21 cellular contexts compared by ENCODE assay signal in the genomic region with DNA sequence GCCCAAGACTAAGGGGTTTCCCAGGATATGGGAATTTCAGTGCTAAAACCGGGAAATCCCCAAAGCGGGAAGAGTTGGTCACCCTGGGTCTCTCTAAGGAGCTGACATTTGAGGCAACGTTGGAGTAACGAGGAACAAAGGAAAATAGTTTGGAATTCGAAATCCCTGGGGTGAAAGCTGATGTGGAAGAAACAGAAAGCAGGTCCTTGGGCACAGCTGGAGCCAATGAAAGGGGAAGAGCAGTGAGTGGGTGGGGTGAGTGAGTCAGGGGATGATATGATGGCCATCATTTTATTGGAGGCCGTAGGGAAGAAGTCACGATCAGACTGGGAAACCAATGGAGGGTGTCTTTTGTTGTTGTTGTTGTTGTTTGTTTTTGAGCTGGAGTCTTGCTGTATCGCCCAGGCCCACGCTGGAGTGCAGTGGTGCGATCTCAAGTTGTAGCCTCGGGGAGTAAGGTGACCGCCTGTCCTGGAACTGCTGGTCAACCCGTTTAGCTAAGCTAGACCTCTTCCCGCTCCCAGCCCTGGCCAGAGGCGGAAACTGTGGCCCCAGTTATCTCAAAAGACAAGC. TPM values are rescaled to one million over a fixed set of nuclear protein-coding genes. Genes with fewer than 3 reads are reported as not detected.
DNase-seq lines count a peak whose midpoint lies in the region; ATAC-seq, FAIRE-seq and TF ChIP-seq lines count a peak whose summit lies in the region.
"Had no signal": no experiment of that assay in that cellular context is flagged by ENCODE, and none has a peak within 500 bp of the region (broad histone marks: within the 10 kb centered on the region; RNA-seq: fewer than 3 reads in every experiment).

No MANE protein-coding gene starts in this region.

- H4K5ac ChIP-seq in IMR-90 (ENCODE audit: low read depth, low read length) (no peak overlapping the region), H1 (ENCODE audit: insufficient read length, low read depth, low read length) (no peak overlapping the region)

- H4K91ac ChIP-seq in IMR-90 (ENCODE audit: insufficient read depth, low read depth, low read length) (no peak overlapping the region), H1 (replicated peaks; ENCODE audit: insufficient read length, low read length) (no peak overlapping the region)

- peaks cover 0 to 8% of the 10 kb centered on the region in 2 experiments; a peak in 3 of 4 replicates for H3K79me1 ChIP-seq in IMR-90 (ENCODE audit: low read depth in 1 of 2, low read length in 2 of 2)
- no peaks in the 10 kb centered on the region for H3K79me1 ChIP-seq in H1 (ENCODE audit: low read depth, low read length)

- no peaks in the 10 kb centered on the region for H3K27me3 Mint-ChIP-seq in Caco-2 (ENCODE audit: insufficient read depth, unreplicated experiment)

- H3K27ac Mint-ChIP-seq in Caco-2 (ENCODE audit: unreplicated experiment), result peak overlapping the region; percentile 46

- H4K20me1 ChIP-seq in IMR-90 (ENCODE audit: insufficient read depth, low read length), result no peaks in the 10 kb centered on the region
- H4K20me1 ChIP-seq in H1 (replicated peaks in 1 of 2; ENCODE audit: control insufficient read depth in 1 of 2, insufficient read depth in 2 of 2, low read length in 2 of 2), result peaks cover 0 to 2% of the 10 kb centered on the region in 2 experiments

- H3K9ac ChIP-seq in IMR-90 (ENCODE audit: low read depth, low read length) (no peak overlapping the region), H1 (replicated peaks in 1 of 4; ENCODE audit: extremely low read depth in 1 of 4, low read depth in 3 of 4, low read length in 3 of 4) (no peak overlapping the region), skeletal muscle satellite cell (ENCODE audit: low read depth, low read length) (no peak overlapping the region)

- CTCF ChIA-PET in Caco-2 (lab: Charles Lee), result no interaction called here
- CTCF ChIA-PET in IMR-90 (lab: Yijun Ruan, JAX), result no interaction called here
- CTCF ChIA-PET in H1 (lab: Charles Lee; ENCODE audit: partially characterized antibody), result interaction anchor here (1.0 to 6.4 kb wide), 3 partner anchors 12 to 127 kb away, joined by 3 to 37 read pairs (median 25); no protein-coding TSS in a partner anchor

- H3K79me2 ChIP-seq in H1 (ENCODE audit: control insufficient read depth in 1 of 2, insufficient read depth in 2 of 2, low read length in 2 of 2), result no peaks in the 10 kb centered on the region

- H3K36me3 ChIP-seq in Caco-2 (ENCODE audit: control insufficient read depth, insufficient read depth, low read length) (no peaks in the 10 kb centered on the region), IMR-90 (ENCODE audit: control insufficient read depth, insufficient read depth, low read length) (no peaks in the 10 kb centered on the region), H1 (ENCODE audit: control insufficient read depth in 2 of 4, insufficient read depth in 4 of 4, low read length in 3 of 4) (no peaks in the 10 kb centered on the region), skeletal muscle satellite cell (ENCODE audit: insufficient read depth, low read length) (no peaks in the 10 kb centered on the region)

- H3K18ac ChIP-seq in IMR-90 (ENCODE audit: low read depth, low read length) (no peak overlapping the region), H1 (ENCODE audit: extremely low read depth, low read length) (no peak overlapping the region)

- H3K4me3 Mint-ChIP-seq in Caco-2 (ENCODE audit: unreplicated experiment), result no peak overlapping the region

- H2BK5ac ChIP-seq in IMR-90 (ENCODE audit: low read depth, low read length, poor library complexity, severe bottlenecking) (no peak overlapping the region), H1 (ENCODE audit: low read depth, low read length) (no peak overlapping the region)

- H3K27me3 ChIP-seq in Caco-2 (replicated peaks; ENCODE audit: control insufficient read depth, insufficient read depth, low read length), result no peaks in the 10 kb centered on the region
- peaks cover 7% of the 10 kb centered on the region for H3K27me3 ChIP-seq in IMR-90 (ENCODE audit: control insufficient read depth, insufficient read depth, low read length)
- H3K27me3 ChIP-seq in H1 (replicated peaks in 1 of 4; ENCODE audit: control insufficient read depth in 3 of 4, extremely low read depth in 1 of 4, insufficient read depth in 3 of 4, low read length in 3 of 4), result peaks cover 10 to 16% (median 13%) of the 10 kb centered on the region in 4 experiments
- peaks cover 11% of the 10 kb centered on the region for H3K27me3 ChIP-seq in skeletal muscle satellite cell (ENCODE audit: control insufficient read depth, insufficient read depth, low read length)

- H3K4me1 Mint-ChIP-seq in Caco-2 (ENCODE audit: low read depth, unreplicated experiment), result peaks cover 15% of the 10 kb centered on the region

- in situ Hi-C loops in IMR-90 (cut with MboI; ENCODE audit: low sequenced_read_pairs), result no loop called here

- H3K23ac ChIP-seq in IMR-90 (ENCODE audit: low read depth, low read length), result no peak overlapping the region
- no peak overlapping the region for H3K23ac ChIP-seq in H1 (ENCODE audit: insufficient read length)

- no peaks in the 10 kb centered on the region for H3K9me1 ChIP-seq in IMR-90 (ENCODE audit: insufficient read depth, low read length)

- dilution Hi-C loops in IMR-90 (cut with HindIII; ENCODE audit: low sequenced_read_pairs, unreplicated experiment), result no loop called here

- no peaks in the 10 kb centered on the region for H3K9me3 ChIP-seq in Caco-2
- H3K9me3 ChIP-seq in IMR-90 (ENCODE audit: control insufficient read depth, insufficient read depth, low read length), result peaks cover 2% of the 10 kb centered on the region
- no peaks in the 10 kb centered on the region for H3K9me3 ChIP-seq in H1 (ENCODE audit: insufficient read depth in 2 of 2, low read depth in 1 of 2, low read length in 1 of 2)
- H3K9me3 ChIP-seq in skeletal muscle satellite cell (replicated peaks; ENCODE audit: low read length), result no peaks in the 10 kb centered on the region

- peaks cover 6% of the 10 kb centered on the region for H3K23me2 ChIP-seq in H1 (ENCODE audit: low read depth, low read length)

- BruUV-seq in Caco-2 (replicated peaks; lab: Mats Ljungman, UMichigan) (no TSS peak), IMR-90 (replicated peaks; lab: Mats Ljungman, UMichigan) (no TSS peak)

- H3K27ac ChIP-seq in IMR-90 (ENCODE audit: insufficient read depth, low read length), result no peak overlapping the region
- no peak overlapping the region for H3K27ac ChIP-seq in H1 (ENCODE audit: low read depth, low read length)

- peaks cover 10% of the 10 kb centered on the region for H3K36me3 Mint-ChIP-seq in Caco-2 (ENCODE audit: insufficient read depth, unreplicated experiment)

- H3K4me3 ChIP-seq in Caco-2 (ENCODE audit: low read depth, low read length) (no peak overlapping the region), IMR-90 (ENCODE audit: insufficient read depth, low read depth, low read length) (no peak overlapping the region), H1 (ENCODE audit: extremely low read depth in 1 of 4, insufficient read depth in 2 of 4, low read depth in 3 of 4, low read length in 4 of 4) (no peak overlapping the region), skeletal muscle satellite cell (ENCODE audit: low read length) (peak overlapping the region; percentile 28)

- H2BK120ac ChIP-seq in IMR-90 (ENCODE audit: low read depth, low read length) (no peak overlapping the region), H1 (replicated peaks; ENCODE audit: low read depth, low read length) (no peak overlapping the region)

- ATAC-seq in IMR-90 (ENCODE audit: low read depth), result no peak
- no peak for ATAC-seq in HG03039 (IDR thresholded peaks at IDR 0.05; ENCODE audit: unreplicated experiment)
- no peak for ATAC-seq in HG03342 (IDR thresholded peaks at IDR 0.05; ENCODE audit: unreplicated experiment)
- ATAC-seq: SK-N-SH treated with all-trans-retinoic acid at 6 μM for 48 hours had no signal

- H2AK5ac ChIP-seq in IMR-90 (ENCODE audit: low read depth, low read length) (no peak overlapping the region), H1 (ENCODE audit: low read depth, low read length) (0 out of 2 replicates have a peak overlapping the region, but pooled peaks have one; percentile 13)

- H2AK9ac ChIP-seq in IMR-90 (replicated peaks; ENCODE audit: low read depth, low read length, poor library complexity), result no peak overlapping the region

- no peak for TF ChIP-seq EP300 in H1 (IDR thresholded peaks at IDR 0.05; ENCODE audit: borderline replicate concordance in 1 of 2, low read depth in 2 of 2, low read length in 2 of 2)

- H3K4me2 ChIP-seq in IMR-90 (ENCODE audit: low read depth, low read length) (no peak overlapping the region), H1 (ENCODE audit: insufficient read depth in 1 of 2, low read depth in 2 of 2, low read length in 2 of 2) (no peak overlapping the region), skeletal muscle satellite cell (ENCODE audit: low read length) (peak overlapping the region; percentile 8)

- TF ChIP-seq POLR2A in IMR-90 (IDR thresholded peaks at IDR 0.05; ENCODE audit: low read depth, low read length) (no peak), H1 (IDR thresholded peaks at IDR 0.05; ENCODE audit: control extremely low read depth in 1 of 2, low read depth in 2 of 2, low read length in 2 of 2) (no peak)

- H3K4ac ChIP-seq in IMR-90 (ENCODE audit: low read depth, low read length) (no peak overlapping the region), H1 (replicated peaks; ENCODE audit: insufficient read length, low read depth, low read length) (no peak overlapping the region)

- H2AFZ ChIP-seq in IMR-90 (replicated peaks; ENCODE audit: low read length, poor library complexity), result peak overlapping the region; percentile 32
- no peak overlapping the region for H2AFZ ChIP-seq in H1 (ENCODE audit: low read length)

- TF ChIP-seq RAD21 in IMR-90 (IDR thresholded peaks at IDR 0.05; ENCODE audit: low read length) (no peak), H1 (IDR thresholded peaks at IDR 0.05 in 1 of 2, conservative IDR thresholded peaks at IDR 0.05 in 1 of 2; ENCODE audit: low read depth in 2 of 2, low read length in 2 of 2) (no peak)

- POLR2A ChIA-PET in Caco-2 (lab: Charles Lee), result no interaction called here
- POLR2A ChIA-PET in IMR-90 (lab: Charles Lee; ENCODE audit: unreplicated experiment), result no interaction called here
- POLR2A ChIA-PET in H1 (lab: Charles Lee; ENCODE audit: partially characterized antibody), result no interaction called here

- H2BK12ac ChIP-seq in H1 (ENCODE audit: low read depth, low read length), result no peak overlapping the region

- H2BK20ac ChIP-seq in IMR-90 (ENCODE audit: low read depth, low read length), result no peak overlapping the region
- no peak overlapping the region for H2BK20ac ChIP-seq in H1 (ENCODE audit: low read length)

- H2BK15ac ChIP-seq in IMR-90 (ENCODE audit: low read depth, low read length) (0 out of 3 replicates have a peak overlapping the region, but pooled peaks have one; percentile 39), H1 (ENCODE audit: low read length) (no peak overlapping the region)

- DNase-seq in Caco-2, result no peak
- DNase-seq in IMR-90, result no peak
- DNase-seq in H1 (ENCODE audit: low read depth in 1 of 2, low spot score in 2 of 2), result no peak
- DNase-seq in EL, result no peak
- DNase-seq: C1 segment of cervical spinal cord, DMS79 treated with DMSO at 0.1 percent for 48 hours, GDM1, HCEC 1CT, KG1, NCI-H1417, NCI-H187, NCI-H2107, NCI-H226, NCI-H524, RPMI8226, SHP77 treated with DMSO at 0.1 percent for 48 hours had no signal

- H3K14ac ChIP-seq in IMR-90 (replicated peaks; ENCODE audit: low read depth, low read length) (no peak overlapping the region), H1 (ENCODE audit: insufficient read length) (no peak overlapping the region)

- intact Hi-C loops in Caco-2 (cut with micrococcal nuclease; ENCODE audit: unreplicated experiment) (loop anchor here (5.0 kb wide), 1 partner anchor 56 kb away; no protein-coding TSS in a partner anchor), IMR-90 (cut with micrococcal nuclease) (no loop called here)

- WGBS in IMR-90 (ENCODE audit: extremely low coverage in 2 of 2, insufficient read length in 1 of 2), 2 experiments, result 72% methylated on average over 11 of the region's 15 CpGs; no CpG with 5 or more reads in 1 of the 2 experiments
- 88% methylated on average over 14 of the region's 15 CpGs; no CpG with 5 or more reads in 1 of the 2 experiments for WGBS in H1 (ENCODE audit: extremely low coverage in 1 of 2, insufficient coverage in 1 of 2, insufficient read length in 1 of 2, insufficient replicate concordance in 2 of 2, low coverage in 1 of 2, low lambda C conversion rate in 2 of 2, missing lambda C conversion rate in 1 of 2), 2 experiments

- FAIRE-seq in H1 (lab: Jason Lieb, UNC), result no peak

- no peaks in the 10 kb centered on the region for H3K4me1 ChIP-seq in Caco-2
- no peaks in the 10 kb centered on the region; the same call in 1 of the 2 replicates for H3K4me1 ChIP-seq in IMR-90 (ENCODE audit: control insufficient read depth, insufficient read depth, low read length)
- H3K4me1 ChIP-seq in H1 (replicated peaks in 1 of 4; ENCODE audit: control insufficient read depth in 3 of 4, insufficient read depth in 4 of 4, low read length in 3 of 4), result no peaks in the 10 kb centered on the region; a peak in 2 of 7 replicates
- peaks cover 16% of the 10 kb centered on the region for H3K4me1 ChIP-seq in skeletal muscle satellite cell (ENCODE audit: control insufficient read depth, insufficient read depth, low read length)

- no peaks in the 10 kb centered on the region for H3K9me3 Mint-ChIP-seq in Caco-2 (ENCODE audit: unreplicated experiment)

- no peak overlapping the region for H4K8ac ChIP-seq in IMR-90 (ENCODE audit: low read depth in 2 of 2, low read length in 2 of 2)
- H4K8ac ChIP-seq in H1 (ENCODE audit: extremely low read depth, insufficient read depth, low read length), result no peak overlapping the region

- no peak overlapping the region for H3K56ac ChIP-seq in IMR-90 (ENCODE audit: extremely low read depth, insufficient read depth, low read length)
- H3K56ac ChIP-seq in H1 (replicated peaks; ENCODE audit: insufficient read length, low read depth, low read length), result no peak overlapping the region

- TF ChIP-seq CTCF in Caco-2 (IDR thresholded peaks at IDR 0.05; ENCODE audit: insufficient read depth in 1 of 2, low read depth in 1 of 2, low read length in 1 of 2, severe bottlenecking in 1 of 2, unreplicated experiment in 1 of 2), result no peak
- no peak for TF ChIP-seq CTCF in IMR-90 (conservative IDR thresholded peaks at IDR 0.05; ENCODE audit: low read depth, low read length)
- TF ChIP-seq CTCF in H1 (IDR thresholded peaks at IDR 0.05; ENCODE audit: control extremely low read depth in 1 of 3, insufficient read depth in 1 of 3, low read depth in 1 of 3, low read length in 3 of 3), result no peak

RNA-seq across cellular contexts. Expression of a gene that starts 3.4 kb away (rescaled TPM):
- 9.3 and 10.2 TPM in 2 replicates for total RNA-seq in Caco-2 (2022)
- 2.2 and 2.5 TPM in 2 replicates for total RNA-seq in IMR-90 (2012; rRNA removed)
- 4.9 and 5.6 TPM in 2 replicates for polyA plus RNA-seq in IMR-90 (2012; rRNA removed)
- 3.9 and 6.2 TPM in 2 replicates for polyA plus RNA-seq in IMR-90 (2012; cell fraction: cytosol; rRNA removed)
- polyA plus RNA-seq in IMR-90 (2012; cell fraction: nucleus; rRNA removed; ENCODE audit: low replicate concordance), result 7.6 and 16.1 TPM in 2 replicates
- 4.8 and 5.5 TPM in 2 replicates for total RNA-seq in H1 (2021; fragmentation: NEBNext Ultra II Directional; extraction: Animal tissue kit (Norgen Biotek cat#: 25700))
- 5.3 and 5.9 TPM in 2 replicates for polyA plus RNA-seq in H1 (2011; rRNA removed)
- 5.6 TPM for polyA plus RNA-seq in H1 (2011; cell fraction: cytosol; rRNA removed)
- 7.7 TPM for polyA plus RNA-seq in H1 (2011; cell fraction: nucleus; rRNA removed)
- polyA plus RNA-seq in H1 (2012, experiment 1 of 2), result 1.8 to 4.5 TPM (median 3.3 TPM) in 4 replicates
- polyA plus RNA-seq in H1 (2012, experiment 2 of 2), result 3.1 TPM
- polyA plus RNA-seq in H1 (2013, experiment 1 of 2), result 2.8 TPM
- polyA plus RNA-seq in H1 (2013, experiment 2 of 2), result 3.4 TPM
- polyA minus RNA-seq in H1 (2011; rRNA and poly(A)+ RNA removed), result 5.0 and 6.5 TPM in 2 replicates
- 7.0 TPM for polyA minus RNA-seq in H1 (2011; cell fraction: cytosol; rRNA and poly(A)+ RNA removed)
- 9.9 TPM for polyA minus RNA-seq in H1 (2011; cell fraction: nucleus; rRNA and poly(A)+ RNA removed)
- total RNA-seq in skeletal muscle satellite cell (2012; rRNA removed), result 5.6 and 6.1 TPM in 2 replicates

RNA-seq across cellular contexts. Expression of a gene that starts 21.8 kb away (rescaled TPM):
- total RNA-seq in Caco-2 (2022) (not detected in 2 replicates), IMR-90 (2012; rRNA removed) (not detected in 2 replicates)
- polyA plus RNA-seq in IMR-90 (2012; rRNA removed) (not detected in 2 replicates), H1 (2011; rRNA removed) (not detected in 2 replicates)
- polyA plus RNA-seq in IMR-90 (2012; cell fraction: cytosol; rRNA removed), result not detected in 2 replicates
- polyA plus RNA-seq in IMR-90 (2012; cell fraction: nucleus; rRNA removed; ENCODE audit: low replicate concordance), result not detected in 2 replicates
- not detected in 2 replicates for total RNA-seq in H1 (2021; fragmentation: NEBNext Ultra II Directional; extraction: Animal tissue kit (Norgen Biotek cat#: 25700))
- not detected for polyA plus RNA-seq in H1 (2011; cell fraction: cytosol; rRNA removed)
- polyA plus RNA-seq in H1 (2011; cell fraction: nucleus; rRNA removed), result not detected
- not detected in 4 replicates for polyA plus RNA-seq in H1 (2012, experiment 1 of 2)
- polyA plus RNA-seq in H1 (2012, experiment 2 of 2), result not detected
- polyA plus RNA-seq in H1 (2013, experiment 1 of 2), result 0.02 TPM
- polyA plus RNA-seq in H1 (2013, experiment 2 of 2), result not detected
- polyA minus RNA-seq in H1 (2011; rRNA and poly(A)+ RNA removed), result not detected in 2 replicates
- polyA minus RNA-seq in H1 (2011; cell fraction: cytosol; rRNA and poly(A)+ RNA removed), result not detected
- polyA minus RNA-seq in H1 (2011; cell fraction: nucleus; rRNA and poly(A)+ RNA removed), result not detected
- total RNA-seq in skeletal muscle satellite cell (2012; rRNA removed), result not detected in 2 replicates
- total RNA-seq: A673 had no signal
